In the genomic region with DNA sequence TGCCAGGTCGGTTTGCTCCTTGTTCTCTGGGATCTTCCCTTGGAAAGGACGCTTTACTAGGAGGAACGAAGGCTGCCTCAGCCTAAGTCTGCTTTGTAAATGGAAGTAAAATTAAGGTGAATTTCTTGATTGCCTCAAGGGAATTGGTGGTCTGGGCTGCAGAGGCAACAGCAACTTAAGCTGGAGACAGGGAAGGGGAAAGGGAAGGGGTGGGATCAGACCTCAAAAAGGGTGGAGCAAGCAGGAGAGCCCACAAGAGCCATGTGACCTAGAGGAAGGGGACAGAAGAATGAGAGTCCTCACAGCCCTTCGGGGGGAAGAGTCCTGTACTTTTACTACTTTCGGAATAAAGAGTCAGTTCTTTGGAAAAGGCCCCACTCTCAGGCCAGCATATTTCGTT, we compare ENCODE assay signal across 1 cellular context.
TF ChIP-seq lines count a peak whose summit lies in the region.

No MANE protein-coding gene starts in this region.

TF ChIP-seq in GM23338, 12 proteins besides CTCF, POLR2A, EP300 and RAD21 (continued from another document):
- TF ChIP-seq ZNF462 (CRISPR knock-in tag; IDR thresholded peaks at IDR 0.05) (no peak), ZNF331 (CRISPR knock-in tag; IDR thresholded peaks at IDR 0.05; ENCODE audit: low read depth) (no peak), REST (IDR thresholded peaks at IDR 0.05; ENCODE audit: unreplicated experiment) (no peak), POLR2AphosphoS5 (IDR thresholded peaks at IDR 0.05; ENCODE audit: low read depth) (no peak), EZH2 (IDR thresholded peaks at IDR 0.05; ENCODE audit: low read depth, unreplicated experiment) (no peak), ZNF114 (CRISPR knock-in tag; IDR thresholded peaks at IDR 0.05) (no peak), STAT1 (IDR thresholded peaks at IDR 0.05; ENCODE audit: unreplicated experiment) (no peak)
- TF ChIP-seq, protein P1, sequence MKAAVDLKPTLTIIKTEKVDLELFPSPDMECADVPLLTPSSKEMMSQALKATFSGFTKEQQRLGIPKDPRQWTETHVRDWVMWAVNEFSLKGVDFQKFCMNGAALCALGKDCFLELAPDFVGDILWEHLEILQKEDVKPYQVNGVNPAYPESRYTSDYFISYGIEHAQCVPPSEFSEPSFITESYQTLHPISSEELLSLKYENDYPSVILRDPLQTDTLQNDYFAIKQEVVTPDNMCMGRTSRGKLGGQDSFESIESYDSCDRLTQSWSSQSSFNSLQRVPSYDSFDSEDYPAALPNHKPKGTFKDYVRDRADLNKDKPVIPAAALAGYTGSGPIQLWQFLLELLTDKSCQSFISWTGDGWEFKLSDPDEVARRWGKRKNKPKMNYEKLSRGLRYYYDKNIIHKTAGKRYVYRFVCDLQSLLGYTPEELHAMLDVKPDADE (IDR thresholded peaks at IDR 0.05): no peak
TF ChIP-seq in GM23338: peak in this region for 0.
